Comparison of ENCODE assay signal across 8 cellular contexts in genomic region chr22:23893957-23894709, GRCh38. TPM values are rescaled to one million over a fixed set of nuclear protein-coding genes. Genes with fewer than 3 reads are reported as not detected.
DNase-seq lines count a peak whose midpoint lies in the region; TF ChIP-seq lines count a peak whose summit lies in the region.

MIF (plus strand) TSS chr22:23894383; CDS start chr22:23894475, 92 bp downstream.

- H3K4me3 ChIP-seq in MM.1S (ENCODE audit: low read length) = peak within 1 kb of the TSS; percentile 95
- peak within 1 kb of the TSS; percentile 74 to 80 for H3K4me3 ChIP-seq in foreskin fibroblast (ENCODE audit: low read depth in 1 of 2, low read length in 2 of 2)
- H3K4me3 ChIP-seq in stomach smooth muscle (ENCODE audit: low read length in 2 of 2) = peak within 1 kb of the TSS; percentile 61 to 82

- peaks cover 7% of the 10 kb centered on the region; the same call in 1 of the 2 replicates for H3K36me3 ChIP-seq in MM.1S (replicated peaks; ENCODE audit: insufficient read depth, low read length)
- peaks cover 4% of the 10 kb centered on the region in 2 donors for H3K36me3 ChIP-seq in stomach smooth muscle (ENCODE audit: control insufficient read depth in 2 of 2, insufficient read depth in 2 of 2, low read length in 2 of 2)

- H3K79me2 ChIP-seq in MM.1S (ENCODE audit: low read length) = peaks cover 27% of the 10 kb centered on the region

- peak within 1 kb of the TSS; percentile 95 for H3K27ac ChIP-seq in MM.1S (ENCODE audit: low read length)
- H3K27ac ChIP-seq in stomach smooth muscle (ENCODE audit: low read length) = peak within 1 kb of the TSS; percentile 79

- H3K9me2 ChIP-seq in MM.1S (replicated peaks; ENCODE audit: insufficient read depth, low read length) = no peaks in the 10 kb centered on the region

- H3K9ac ChIP-seq in MM.1S (ENCODE audit: low read length) (peak within 1 kb of the TSS; percentile 99), stomach smooth muscle (ENCODE audit: low read length in 2 of 2) (peak within 1 kb of the TSS; percentile 51 to 76)

- peaks cover 25% of the 10 kb centered on the region for H3F3A ChIP-seq in MM.1S (ENCODE audit: insufficient read depth, low read length)

- H3K4me3 Mint-ChIP-seq in neural crest cell = peak within 1 kb of the TSS; percentile 97

- peaks cover 5% of the 10 kb centered on the region for H3K27me3 Mint-ChIP-seq in neural crest cell (ENCODE audit: low read depth)

- H3K27ac Mint-ChIP-seq in neural crest cell (ENCODE audit: unreplicated experiment) = peak within 1 kb of the TSS; percentile 98

- H3K4me1 ChIP-seq in MM.1S (ENCODE audit: low read length) = peaks cover 9% of the 10 kb centered on the region
- peaks cover 30% of the 10 kb centered on the region for H3K4me1 ChIP-seq in stomach smooth muscle (ENCODE audit: control insufficient read depth, insufficient read depth, low read length)

- no peaks in the 10 kb centered on the region for H3K9me3 ChIP-seq in MM.1S (replicated peaks; ENCODE audit: insufficient read depth, low read length)
- no peaks in the 10 kb centered on the region for H3K9me3 ChIP-seq in stomach smooth muscle (ENCODE audit: control insufficient read depth in 2 of 2, low read length in 2 of 2)

- H3K9me3 Mint-ChIP-seq in neural crest cell = peaks cover 12% of the 10 kb centered on the region

- peaks cover 10% of the 10 kb centered on the region for H3K36me3 Mint-ChIP-seq in neural crest cell (ENCODE audit: low read depth)

- no peaks in the 10 kb centered on the region for H3K27me3 ChIP-seq in MM.1S (replicated peaks; ENCODE audit: insufficient read depth, low read length)
- no peaks in the 10 kb centered on the region for H3K27me3 ChIP-seq in stomach smooth muscle (ENCODE audit: control insufficient read depth in 1 of 2, insufficient read depth in 2 of 2, low read length in 2 of 2)

- H2AFZ ChIP-seq in MM.1S (ENCODE audit: low read length) = peak within 1 kb of the TSS; percentile 79

- H4K20me1 ChIP-seq in MM.1S (ENCODE audit: insufficient read depth, low read length) = peaks cover 8% of the 10 kb centered on the region; the same call in 1 of the 2 replicates

- TF ChIP-seq CTCF in MM.1S (IDR thresholded peaks at IDR 0.05; ENCODE audit: low read length) (peak; percentile 80), foreskin fibroblast (IDR thresholded peaks at IDR 0.05; ENCODE audit: low read depth, low read length) (peak; percentile 78), neural crest cell (conservative IDR thresholded peaks at IDR 0.05) (peak; percentile 86)

- DNase-seq in GM03348 (ENCODE audit: low spot score) = peak; percentile 98
- peak; percentile 90 for DNase-seq in HCEC 1CT
- DNase-seq in MM.1S = peak; percentile 97
- DNase-seq in SIG-M5 treated with dmso at 0.1 percent for 504 hours (lab: John Stamatoyannopoulos, UW; ENCODE audit: unreplicated experiment) = peak; percentile 90
- DNase-seq in activated gamma-delta T cell treated with Interleukin-2 at 50 U/mL for 16 hours = peak; percentile 93
- DNase-seq in foreskin fibroblast = peak; percentile 92 to 98
- peak; percentile 98 for DNase-seq in neural crest cell (ENCODE audit: low read depth, low spot score)

- peaks cover 27% of the 10 kb centered on the region for H3K4me1 Mint-ChIP-seq in neural crest cell

- peak within 1 kb of the TSS; percentile 79 for H3K4me2 ChIP-seq in MM.1S (ENCODE audit: low read depth, low read length)

RNA-seq across cellular contexts. Expression of gene MIF, which starts in this region (rescaled TPM):
- 637 and 642 TPM in 2 replicates for total RNA-seq in neural crest cell

Comparison
In these comparisons a context has a peak if more than half of its experiments do, and no peak if none do; other contexts are left out.
1. Peak in every context shown above with its lines: DNase-seq, H3K4me3 ChIP-seq and H3K27ac ChIP-seq.